ENCODE assay signal across 1 cellular context in genomic region chr20:43781215-43781614, GRCh38.
TF ChIP-seq lines count a peak whose summit lies in the region.

No MANE protein-coding gene starts in this region.

TF ChIP-seq in IMR-90, 13 proteins besides CTCF, POLR2A, EP300 and RAD21:
- no peak for TF ChIP-seq RCOR1 (IDR thresholded peaks at IDR 0.05; ENCODE audit: insufficient replicate concordance, low read length)
- TF ChIP-seq BHLHE40 (IDR thresholded peaks at IDR 0.05; ENCODE audit: low read depth, low read length) = no peak
- TF ChIP-seq USF2 (IDR thresholded peaks at IDR 0.05; ENCODE audit: low read depth, low read length) = no peak
- TF ChIP-seq CHD1 (IDR thresholded peaks at IDR 0.05; ENCODE audit: low read depth, low read length) = no peak
- no peak for TF ChIP-seq CEBPB (IDR thresholded peaks at IDR 0.05; ENCODE audit: low read depth, low read length)
- no peak for TF ChIP-seq MXI1 (IDR thresholded peaks at IDR 0.05; ENCODE audit: borderline replicate concordance, low read depth, low read length)
- no peak for TF ChIP-seq NFE2L2 (IDR thresholded peaks at IDR 0.05; ENCODE audit: low read depth, low read length)
- no peak for TF ChIP-seq SMC3 (IDR thresholded peaks at IDR 0.05; ENCODE audit: low read depth, low read length)
- TF ChIP-seq FOS (IDR thresholded peaks at IDR 0.05; ENCODE audit: low read depth, low read length) = no peak
